ENCODE assay signal across 1 cellular context in genomic region chr16:57226701-57227621, GRCh38.
TF ChIP-seq lines count a peak whose summit lies in the region.

No MANE protein-coding gene starts in this region.

TF ChIP-seq in SK-N-SH treated with all-trans-retinoic acid at 6 μM for 48 hours, 23 proteins besides CTCF, POLR2A, EP300 and RAD21 (continued from another document):
- TF ChIP-seq TSHZ2 (CRISPR knock-in tag; IDR thresholded peaks at IDR 0.05) (peak; percentile 47), TOX (CRISPR knock-in tag; IDR thresholded peaks at IDR 0.05; ENCODE audit: borderline replicate concordance) (no peak)
